8 cellular contexts compared by ENCODE assay signal in genomic region chr1:204578867-204579664, GRCh38.
DNase-seq lines count a peak whose midpoint lies in the region; ATAC-seq, FAIRE-seq and TF ChIP-seq lines count a peak whose summit lies in the region.

No MANE protein-coding gene starts in this region.

- no peak overlapping the region for H2AK5ac ChIP-seq in H9 (ENCODE audit: insufficient read length, low read length)

- H3K9me1 ChIP-seq in K562 (ENCODE audit: control insufficient read depth, insufficient read depth, low read length) = no peaks in the 10 kb centered on the region

- no peak overlapping the region for H2BK20ac ChIP-seq in H9 (ENCODE audit: low read depth, low read length, poor library complexity, severe bottlenecking)

- peak; percentile 9; the same call in 1 of the 3 replicates for ATAC-seq in K562
- no peak for ATAC-seq in SK-N-SH treated with all-trans-retinoic acid at 6 μM for 48 hours

- H2BK15ac ChIP-seq in H9 (ENCODE audit: low read depth, low read length) = no peak overlapping the region

- no peaks in the 10 kb centered on the region for H3K79me1 ChIP-seq in H9 (ENCODE audit: insufficient read depth, low read depth, low read length, poor library complexity, severe bottlenecking)

- no peak for FAIRE-seq in K562 (lab: Jason Lieb, UNC)

- H3K9ac ChIP-seq in H9 (ENCODE audit: extremely low read depth, insufficient read length, low read length) (no peak overlapping the region), K562 (ENCODE audit: insufficient read depth in 1 of 2, low read depth in 2 of 2, low read length in 2 of 2) (peak overlapping the region in 1 of 2 experiments; percentile 74; a peak in 2 of 4 replicates)

- H2AFZ ChIP-seq in H9 (ENCODE audit: low read length) (no peak overlapping the region), K562 (ENCODE audit: low read depth, low read length) (peak overlapping the region; percentile 43; the same call in 1 of the 2 replicates)

- no peak overlapping the region for H3K27ac ChIP-seq in H9 (ENCODE audit: insufficient read length, low read depth, low read length)
- no peak overlapping the region for H3K27ac ChIP-seq in K562 (ENCODE audit: extremely low read depth, low read depth, low read length)

- H3K4me3 Mint-ChIP-seq in H9 = peak overlapping the region in 1 of 2 experiments; percentile 53; a peak in 3 of 5 replicates
- peak overlapping the region in 2 of 3 experiments; percentile 12 to 29 for H3K4me3 Mint-ChIP-seq in nephron

- no peaks in the 10 kb centered on the region for H3K79me2 ChIP-seq in H9 (ENCODE audit: insufficient read depth, low read length)
- no peaks in the 10 kb centered on the region for H3K79me2 ChIP-seq in K562 (ENCODE audit: control insufficient read depth, insufficient read depth, low read length)

- H4K5ac ChIP-seq in H9 (ENCODE audit: insufficient read length, low read depth, low read length) = no peak overlapping the region

- no peaks in the 10 kb centered on the region; a peak in 1 of 7 replicates for H3K36me3 Mint-ChIP-seq in H9 (ENCODE audit: insufficient read depth in 1 of 3, low read depth in 3 of 3)
- no peaks in the 10 kb centered on the region for H3K36me3 Mint-ChIP-seq in nephron (ENCODE audit: low read depth)

- no peak overlapping the region for H3K4me3 ChIP-seq in K562

- no peak overlapping the region for H2BK12ac ChIP-seq in H9 (ENCODE audit: insufficient read length, low read depth, low read length)

- CTCF ChIA-PET in K562 (lab: Yijun Ruan, JAX; ENCODE audit: low intra/inter-chr PET ratio) = interaction anchor here (1.1 kb wide), 1 partner anchor 227 kb away, joined by 4 read pairs; no protein-coding TSS in a partner anchor

- BruUV-seq in K562 (replicated peaks; lab: Mats Ljungman, UMichigan) = no TSS peak

- no peak overlapping the region for H2BK5ac ChIP-seq in H9 (ENCODE audit: insufficient read length, low read length)

- H3K27ac Mint-ChIP-seq in H9 (no peak overlapping the region; a peak in 1 of 7 replicates), nephron (no peak overlapping the region)

- TF ChIP-seq CTCF in H9 (conservative IDR thresholded peaks at IDR 0.05) = no peak
- TF ChIP-seq CTCF in K562 (IDR thresholded peaks at IDR 0.05 in 2 of 3, conservative IDR thresholded peaks at IDR 0.05 in 1 of 3; ENCODE audit: insufficient read depth in 2 of 3, low read depth in 1 of 3, low read length in 3 of 3) = no peak
- TF ChIP-seq CTCF in nephron (IDR thresholded peaks at IDR 0.05; ENCODE audit: unreplicated experiment in 3 of 3) = no peak

- H3K4me1 Mint-ChIP-seq in H9 (peaks cover 52 to 63% of the 10 kb centered on the region in 2 experiments), nephron (peaks cover 40% of the 10 kb centered on the region)

- no peak overlapping the region for H4K91ac ChIP-seq in H9 (ENCODE audit: insufficient read length, low read depth, low read length)

- H3K36me3 ChIP-seq in K562 (ENCODE audit: control insufficient read depth, insufficient read depth, low read length) = no peaks in the 10 kb centered on the region

- H4K8ac ChIP-seq in H9 (replicated peaks; ENCODE audit: insufficient read length, low read depth, low read length) = no peak overlapping the region

- intact Hi-C loops in K562 (cut with micrococcal nuclease) = no loop called here

- WGBS in H9 (ENCODE audit: extremely low coverage, insufficient read length, low lambda C conversion rate) = no CpG with 5 or more reads among the region's 18 CpGs
- 43% methylated on average over 18 of the region's 18 CpGs for WGBS in K562 (ENCODE audit: insufficient coverage, low coverage, missing lambda C conversion rate)

- H3K14ac ChIP-seq in H9 (ENCODE audit: insufficient read depth, low read length) = no peak overlapping the region; the same call in 1 of the 2 replicates

- H3K9me3 Mint-ChIP-seq in H9 (no peaks in the 10 kb centered on the region; a peak in 1 of 5 replicates), nephron (no peaks in the 10 kb centered on the region)

- H3K4ac ChIP-seq in H9 (ENCODE audit: low read depth, low read length) = no peak overlapping the region

- H4K20me1 ChIP-seq in H9 (ENCODE audit: control insufficient read depth, insufficient read depth, insufficient read length) = no peaks in the 10 kb centered on the region
- 0 out of 2 replicates have a peak, but pooled peaks cover 4% of the 10 kb centered on the region for H4K20me1 ChIP-seq in K562 (replicated peaks; ENCODE audit: control insufficient read depth, insufficient read depth, low read length)

- POLR2A ChIA-PET in K562 (lab: Yijun Ruan, JAX) = interaction anchor here (0.6 to 1.6 kb wide), 7 partner anchors 8 to 224 kb away, joined by 3 to 6 read pairs (median 3); no protein-coding TSS in a partner anchor

- no peak for TF ChIP-seq RAD21 in K562 (CRISPR knock-in tag; conservative IDR thresholded peaks at IDR 0.05 in 1 of 2, IDR thresholded peaks at IDR 0.05 in 1 of 2)

- DNase-seq in activated CD8-positive, alpha-beta memory T cell treated with anti-CD3 and anti-CD28 coated beads for 24 hours = peak; percentile 65
- no peak for DNase-seq in activated CD8-positive, alpha-beta memory T cell treated with anti-CD3 and anti-CD28 coated beads, Interleukin-2, amount 50 U/mL, for 4 hours
- DNase-seq in H9 (no peak), NCI-H1436 (lab: John Stamatoyannopoulos, UW) (peak; percentile 88), K562 (ENCODE audit: extremely low read depth in 1 of 4, low spot score in 3 of 4) (no peak), globus pallidus (ENCODE audit: low spot score) (no peak)

- in situ Hi-C loops in K562 (cut with MboI) = no loop called here

- H3K4me1 ChIP-seq in H9 (ENCODE audit: insufficient read depth, low read length) (peaks cover 16% of the 10 kb centered on the region; the same call in 1 of the 2 replicates), K562 (replicated peaks in 1 of 2; ENCODE audit: control insufficient read depth in 2 of 2, insufficient read depth in 2 of 2, low read length in 2 of 2) (0 out of 5 replicates have a peak, but pooled peaks cover 3% of the 10 kb centered on the region in 2 experiments)

- H3K27me3 Mint-ChIP-seq in H9 (ENCODE audit: low read depth) (peaks cover 36% of the 10 kb centered on the region), nephron (ENCODE audit: low read depth) (peaks cover 28% of the 10 kb centered on the region)

- no peak overlapping the region for H2BK120ac ChIP-seq in H9 (ENCODE audit: low read depth, low read length, poor library complexity, severe bottlenecking)

- no peak overlapping the region for H3T11ph ChIP-seq in H9 (ENCODE audit: low read length)

- no peak for TF ChIP-seq POLR2A in K562 (conservative IDR thresholded peaks at IDR 0.05)

- H3K18ac ChIP-seq in H9 (ENCODE audit: insufficient read length, low read depth, low read length) = no peak overlapping the region

- no peaks in the 10 kb centered on the region for H3K23me2 ChIP-seq in H9 (ENCODE audit: insufficient read length, low read depth, low read length, poor library complexity, severe bottlenecking)

- no peak overlapping the region for H3K23ac ChIP-seq in H9 (ENCODE audit: insufficient read length, low read depth, low read length)

- peaks cover 2% of the 10 kb centered on the region; the same call in 1 of the 2 replicates for H3K27me3 ChIP-seq in H9 (ENCODE audit: insufficient read depth, low read length)
- H3K27me3 ChIP-seq in K562 (ENCODE audit: control insufficient read depth in 2 of 2, insufficient read depth in 2 of 2, low read length in 2 of 2) = peaks cover 5 to 16% of the 10 kb centered on the region in 2 experiments; a peak in 3 of 5 replicates

- H3K9me3 ChIP-seq in H9 (ENCODE audit: control insufficient read depth, low read depth, low read length) = no peaks in the 10 kb centered on the region
- H3K9me3 ChIP-seq in K562 (replicated peaks; ENCODE audit: control insufficient read depth, insufficient read depth, low read depth, low read length) = no peaks in the 10 kb centered on the region

- H3K4me2 ChIP-seq in H9 (ENCODE audit: insufficient read depth, insufficient read length, low read length) = peak overlapping the region; percentile 53
- H3K4me2 ChIP-seq in K562 (ENCODE audit: insufficient read depth, low read length) = no peak overlapping the region

- no peak for TF ChIP-seq EP300 in K562 (IDR thresholded peaks at IDR 0.05; ENCODE audit: low read length)

- no peak overlapping the region for H3K56ac ChIP-seq in H9 (ENCODE audit: insufficient read length, low read depth, low read length)

TF ChIP-seq in K562, 482 proteins besides CTCF, POLR2A, EP300 and RAD21 (continues in another document):
- no peak for TF ChIP-seq ZBTB33 (CRISPR knock-in tag; IDR thresholded peaks at IDR 0.05)
- no peak for TF ChIP-seq MTA2 (IDR thresholded peaks at IDR 0.05; ENCODE audit: low read depth)

TF ChIP-seq in SK-N-SH treated with all-trans-retinoic acid at 6 μM for 48 hours, 23 proteins besides CTCF, POLR2A, EP300 and RAD21 (continues in another document):
- TF ChIP-seq ZFP3 (CRISPR knock-in tag; IDR thresholded peaks at IDR 0.05) = no peak
- no peak for TF ChIP-seq ZNF8 (CRISPR knock-in tag; IDR thresholded peaks at IDR 0.05)
- TF ChIP-seq TSHZ2 (CRISPR knock-in tag; IDR thresholded peaks at IDR 0.05) = no peak

Comparison
In these comparisons a context has a peak if more than half of its experiments do, and no peak if none do; other contexts are left out.
1. DNase-seq: peak in activated CD8-positive, alpha-beta memory T cell treated with anti-CD3 and anti-CD28 coated beads for 24 hours (single experiment) and NCI-H1436 (single experiment); none in activated CD8-positive, alpha-beta memory T cell treated with anti-CD3 and anti-CD28 coated beads, Interleukin-2, amount 50 U/mL, for 4 hours (single experiment), H9 (single experiment), K562 (0 of 4) and globus pallidus (single experiment).